In the genomic region with DNA sequence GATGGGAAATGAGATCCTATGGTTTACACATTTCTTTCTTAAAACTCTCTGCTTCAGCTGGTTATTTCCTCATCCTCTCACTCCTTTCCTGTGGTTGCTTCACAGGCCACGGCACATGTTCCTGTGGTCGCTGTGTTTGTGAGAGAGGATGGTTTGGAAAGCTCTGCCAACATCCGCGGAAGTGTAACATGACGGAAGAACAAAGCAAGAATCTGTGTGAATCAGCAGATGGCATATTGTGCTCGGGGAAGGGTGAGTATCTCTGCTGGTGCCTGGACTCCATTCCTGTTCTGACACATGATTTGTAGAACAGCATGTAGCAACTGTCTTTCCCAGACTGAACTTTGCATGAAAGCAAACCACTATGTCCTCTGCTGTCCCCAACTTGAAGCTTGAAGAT, we compare ENCODE assay signal across 9 cellular contexts.
DNase-seq lines count a peak whose midpoint lies in the region; ATAC-seq and TF ChIP-seq lines count a peak whose summit lies in the region.
"Had no signal": no experiment of that assay in that cellular context is flagged by ENCODE, and none has a peak within 500 bp of the region (broad histone marks: within the 10 kb centered on the region; RNA-seq: fewer than 3 reads in every experiment).

No MANE protein-coding gene starts in this region.

- no peak overlapping the region for H3K4me3 Mint-ChIP-seq in progenitor cell of endocrine pancreas (ENCODE audit: low read depth)

- ATAC-seq in upper lobe of right lung (peak; percentile 72), mucosa of descending colon (no peak)

- no peaks in the 10 kb centered on the region for H3K36me3 Mint-ChIP-seq in progenitor cell of endocrine pancreas (ENCODE audit: insufficient read depth)

- peaks cover 4% of the 10 kb centered on the region for H3K9me3 Mint-ChIP-seq in progenitor cell of endocrine pancreas (ENCODE audit: low read depth)

- H3K36me3 ChIP-seq in upper lobe of right lung: no peaks in the 10 kb centered on the region
- no peaks in the 10 kb centered on the region for H3K36me3 ChIP-seq in mucosa of descending colon (ENCODE audit: low read depth)

- H3K4me3 ChIP-seq in upper lobe of right lung: no peak overlapping the region
- H3K4me3 ChIP-seq in mucosa of descending colon: no peak overlapping the region
- H3K4me3 ChIP-seq: dorsolateral prefrontal cortex had no signal

- TF ChIP-seq CTCF in upper lobe of right lung (IDR thresholded peaks at IDR 0.05) (no peak), mucosa of descending colon (IDR thresholded peaks at IDR 0.05) (no peak), progenitor cell of endocrine pancreas (IDR thresholded peaks at IDR 0.05; ENCODE audit: unreplicated experiment) (no peak)

- no peaks in the 10 kb centered on the region for H3K27me3 ChIP-seq in upper lobe of right lung
- H3K27me3 ChIP-seq: dorsolateral prefrontal cortex had no signal

- peaks cover 14% of the 10 kb centered on the region for H3K27me3 Mint-ChIP-seq in progenitor cell of endocrine pancreas

- no peak overlapping the region for H3K27ac ChIP-seq in upper lobe of right lung
- H3K27ac ChIP-seq: dorsolateral prefrontal cortex had no signal

- no peak overlapping the region for H3K27ac Mint-ChIP-seq in progenitor cell of endocrine pancreas

- intact Hi-C loops in upper lobe of right lung (cut with DNase I): no loop called here
- intact Hi-C loops in mucosa of descending colon (cut with DNase I, micrococcal nuclease): no loop called here

- H3K4me1 ChIP-seq in upper lobe of right lung (no peaks in the 10 kb centered on the region), mucosa of descending colon (ENCODE audit: low read depth) (no peaks in the 10 kb centered on the region)

- DNase-seq in activated naive CD4-positive, alpha-beta T cell treated with Interleukin-2 at 50 U/mL for 16 hours: peak; percentile 2
- no peak for DNase-seq in activated naive CD4-positive, alpha-beta T cell (lab: John Stamatoyannopoulos, UW)
- DNase-seq in RPMI7951 (ENCODE audit: low read depth) (peak; percentile 96), fibroblast of gingiva (ENCODE audit: low read depth) (peak; percentile 99), upper lobe of right lung (no peak), mucosa of descending colon (no peak), NCI-H345 treated with DMSO at 0.1 percent for 48 hours (lab: John Stamatoyannopoulos, UW; ENCODE audit: unreplicated experiment) (no peak), progenitor cell of endocrine pancreas (ENCODE audit: low spot score, unreplicated experiment) (no peak)

- H3K4me1 Mint-ChIP-seq in progenitor cell of endocrine pancreas (ENCODE audit: low read depth): peaks cover 8% of the 10 kb centered on the region

- H3K9me3 ChIP-seq in upper lobe of right lung (no peaks in the 10 kb centered on the region), mucosa of descending colon (no peaks in the 10 kb centered on the region)

Comparison
In these comparisons a context has a peak if more than half of its experiments do, and no peak if none do; other contexts are left out.
1. DNase-seq: peak in activated naive CD4-positive, alpha-beta T cell treated with Interleukin-2 at 50 U/mL for 16 hours (single experiment), RPMI7951 (single experiment) and fibroblast of gingiva (single experiment); none in activated naive CD4-positive, alpha-beta T cell (0 of 4), upper lobe of right lung (single experiment), mucosa of descending colon (0 of 3), NCI-H345 treated with DMSO at 0.1 percent for 48 hours (single experiment) and progenitor cell of endocrine pancreas (single experiment).